In the genomic region with DNA sequence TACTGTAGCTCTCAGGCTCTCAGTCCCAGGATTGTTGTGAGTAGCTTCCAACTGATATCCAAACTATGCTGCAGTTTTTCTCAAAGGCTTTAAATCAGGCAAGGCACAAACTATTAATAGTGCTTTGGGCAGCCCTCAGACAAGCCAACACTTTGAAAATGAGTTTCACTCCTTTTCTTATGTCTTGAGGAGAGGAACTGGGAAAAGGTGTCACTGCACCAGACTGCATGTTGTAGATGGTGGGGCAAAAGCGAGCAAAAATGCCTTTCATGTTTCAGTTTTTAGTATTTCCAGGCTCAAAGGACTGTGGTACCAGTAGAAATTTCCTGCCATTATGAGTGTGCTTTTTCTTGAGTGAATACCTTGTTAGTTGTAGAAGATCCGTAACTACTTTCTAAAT, we compare ENCODE assay signal across 2 cellular contexts.
TF ChIP-seq lines count a peak whose summit lies in the region.

No MANE protein-coding gene starts in this region.

TF ChIP-seq in H1, 55 proteins besides CTCF, POLR2A, EP300 and RAD21:
- TF ChIP-seq SIRT6 (IDR thresholded peaks at IDR 0.05; ENCODE audit: low read length) (no peak), GTF2F1 (IDR thresholded peaks at IDR 0.05; ENCODE audit: borderline replicate concordance, low read depth, low read length) (no peak), CEBPB (IDR thresholded peaks at IDR 0.05; ENCODE audit: low read depth, low read length) (no peak), TEAD4 (IDR thresholded peaks at IDR 0.05; ENCODE audit: low read depth, low read length) (no peak), POLR2AphosphoS5 (IDR thresholded peaks at IDR 0.05; ENCODE audit: low read depth, low read length) (no peak), SAP30 (IDR thresholded peaks at IDR 0.05; ENCODE audit: insufficient read depth, insufficient replicate concordance, low read length) (no peak), SUZ12 (IDR thresholded peaks at IDR 0.05; ENCODE audit: low read length) (no peak), FOSL1 (IDR thresholded peaks at IDR 0.05; ENCODE audit: insufficient read depth, low read depth, low read length) (no peak), SRF (IDR thresholded peaks at IDR 0.05; ENCODE audit: low read depth, low read length) (no peak), SP2 (IDR thresholded peaks at IDR 0.05; ENCODE audit: low read length) (no peak), GABPA (IDR thresholded peaks at IDR 0.05; ENCODE audit: borderline replicate concordance, insufficient read depth, low read length) (no peak), CBX5 (IDR thresholded peaks at IDR 0.05; ENCODE audit: low read depth, low read length) (no peak), TAF1 (IDR thresholded peaks at IDR 0.05; ENCODE audit: low read depth, low read length) (no peak), PHF8 (conservative IDR thresholded peaks at IDR 0.05; ENCODE audit: low read depth, low read length) (no peak)
- TF ChIP-seq, protein P1, sequence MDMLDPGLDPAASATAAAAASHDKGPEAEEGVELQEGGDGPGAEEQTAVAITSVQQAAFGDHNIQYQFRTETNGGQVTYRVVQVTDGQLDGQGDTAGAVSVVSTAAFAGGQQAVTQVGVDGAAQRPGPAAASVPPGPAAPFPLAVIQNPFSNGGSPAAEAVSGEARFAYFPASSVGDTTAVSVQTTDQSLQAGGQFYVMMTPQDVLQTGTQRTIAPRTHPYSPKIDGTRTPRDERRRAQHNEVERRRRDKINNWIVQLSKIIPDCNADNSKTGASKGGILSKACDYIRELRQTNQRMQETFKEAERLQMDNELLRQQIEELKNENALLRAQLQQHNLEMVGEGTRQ (IDR thresholded peaks at IDR 0.05; ENCODE audit: low read length): no peak
- TF ChIP-seq, protein P2, sequence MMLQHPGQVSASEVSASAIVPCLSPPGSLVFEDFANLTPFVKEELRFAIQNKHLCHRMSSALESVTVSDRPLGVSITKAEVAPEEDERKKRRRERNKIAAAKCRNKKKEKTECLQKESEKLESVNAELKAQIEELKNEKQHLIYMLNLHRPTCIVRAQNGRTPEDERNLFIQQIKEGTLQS (IDR thresholded peaks at IDR 0.05; ENCODE audit: insufficient read depth, low read depth, low read length): no peak

TF ChIP-seq in HepG2, 621 proteins besides CTCF, POLR2A, EP300 and RAD21:
- TF ChIP-seq NFRKB (IDR thresholded peaks at IDR 0.05) (no peak), MTA3 (CRISPR knock-in tag; IDR thresholded peaks at IDR 0.05) (no peak), PREB (CRISPR knock-in tag; IDR thresholded peaks at IDR 0.05) (no peak), ZNF124 (CRISPR knock-in tag; IDR thresholded peaks at IDR 0.05) (no peak), CBX1 (IDR thresholded peaks at IDR 0.05; ENCODE audit: low read depth) (no peak)
- TF ChIP-seq, protein P3, sequence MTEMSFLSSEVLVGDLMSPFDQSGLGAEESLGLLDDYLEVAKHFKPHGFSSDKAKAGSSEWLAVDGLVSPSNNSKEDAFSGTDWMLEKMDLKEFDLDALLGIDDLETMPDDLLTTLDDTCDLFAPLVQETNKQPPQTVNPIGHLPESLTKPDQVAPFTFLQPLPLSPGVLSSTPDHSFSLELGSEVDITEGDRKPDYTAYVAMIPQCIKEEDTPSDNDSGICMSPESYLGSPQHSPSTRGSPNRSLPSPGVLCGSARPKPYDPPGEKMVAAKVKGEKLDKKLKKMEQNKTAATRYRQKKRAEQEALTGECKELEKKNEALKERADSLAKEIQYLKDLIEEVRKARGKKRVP (CRISPR knock-in tag; IDR thresholded peaks at IDR 0.05): no peak
